In the genomic region with DNA sequence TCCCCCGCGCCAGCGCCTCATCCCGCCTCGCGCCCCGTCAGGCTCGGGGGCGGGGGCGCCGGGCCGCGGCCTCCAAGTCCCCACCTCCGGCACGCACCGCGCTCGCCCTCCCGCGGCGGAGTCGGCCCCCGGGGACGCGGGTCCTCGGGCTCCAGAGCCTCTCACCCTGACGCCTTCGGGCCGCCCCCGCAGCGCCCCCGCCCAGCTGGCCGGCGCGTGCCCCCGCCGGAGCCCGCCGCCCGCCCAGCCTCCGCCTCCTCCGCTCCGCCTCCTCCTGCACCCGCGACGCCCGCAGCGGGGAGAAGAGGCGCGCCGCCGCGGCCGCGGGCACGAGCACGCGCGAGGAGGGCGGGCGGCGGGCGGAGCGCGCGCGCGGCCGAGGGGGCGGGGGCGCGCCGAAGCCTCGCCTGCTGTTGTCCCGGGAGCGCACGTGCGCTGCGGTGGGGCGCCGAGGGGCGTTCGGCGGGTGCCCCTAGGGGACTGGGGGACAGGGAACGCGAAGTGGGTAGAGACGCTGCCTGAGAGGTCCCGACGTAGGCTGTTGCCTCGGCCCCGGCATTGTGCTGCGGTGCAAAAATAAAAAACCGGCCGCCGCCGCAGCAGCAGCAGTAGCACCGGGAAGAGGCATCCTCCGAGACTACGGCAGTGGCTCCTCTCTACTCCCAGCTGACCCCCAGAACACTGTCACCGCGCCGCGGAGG, we compare ENCODE assay signal across 8 cellular contexts.
DNase-seq lines count a peak whose midpoint lies in the region; ATAC-seq and TF ChIP-seq lines count a peak whose summit lies in the region.

No MANE protein-coding gene starts in this region.

- TF ChIP-seq POLR2A in upper lobe of left lung (IDR thresholded peaks at IDR 0.05) = peak in 1 of 4 donors; percentile 51

- intact Hi-C loops in left ventricle myocardium superior (cut with micrococcal nuclease) (no loop called here), posterior vena cava (cut with DNase I) (loop anchor here in 1 of 2 donors (10.0 kb wide), 2 partner anchors 55 to 875 kb away; no protein-coding TSS in a partner anchor)

- H3K27ac ChIP-seq in upper lobe of left lung = peak overlapping the region in 1 of 4 donors; percentile 80

- H3K27me3 ChIP-seq in upper lobe of left lung = no peaks in the 10 kb centered on the region

- no peaks in the 10 kb centered on the region for H3K9me3 ChIP-seq in upper lobe of left lung

- ATAC-seq in GM21381 (IDR thresholded peaks at IDR 0.05; ENCODE audit: unreplicated experiment) = peak; percentile 78
- ATAC-seq in SK-N-SH treated with all-trans-retinoic acid at 6 μM for 48 hours = peak; percentile 65
- peak; percentile 96 for ATAC-seq in left ventricle myocardium superior
- peak; percentile 87 to 95 for ATAC-seq in upper lobe of left lung (ENCODE audit: low FRiP score in 2 of 2)

- no peak for TF ChIP-seq EP300 in upper lobe of left lung (IDR thresholded peaks at IDR 0.05)

- H3K4me3 ChIP-seq in upper lobe of left lung = peak overlapping the region; percentile 0 to 78 (median 64)

- no peaks in the 10 kb centered on the region for H3K36me3 ChIP-seq in upper lobe of left lung

- H3K4me1 ChIP-seq in upper lobe of left lung = peaks cover 19 to 43% (median 24%) of the 10 kb centered on the region in 4 donors

- DNase-seq in C1 segment of cervical spinal cord (lab: John Stamatoyannopoulos, UW) = peak in 13 of 14 donors; percentile 26 to 88 (median 68)
- DNase-seq in Kasumi-1 (lab: John Stamatoyannopoulos, UW) = peak; percentile 61 to 81
- DNase-seq in amniotic epithelial cell (ENCODE audit: low read depth) = peak; percentile 62
- peak; percentile 92 for DNase-seq in left ventricle myocardium superior
- DNase-seq in posterior vena cava (ENCODE audit: low spot score) = peak; percentile 90
- peak; percentile 78 to 97 for DNase-seq in upper lobe of left lung

- 0% methylated on average over 4 to 18 of the region's 103 CpGs for WGBS in upper lobe of left lung, 2 donors

- TF ChIP-seq CTCF in upper lobe of left lung (IDR thresholded peaks at IDR 0.05) = peak in 2 of 6 experiments; percentile 33 to 39

TF ChIP-seq in SK-N-SH treated with all-trans-retinoic acid at 6 μM for 48 hours, 23 proteins besides CTCF, POLR2A, EP300 and RAD21 (continues in another document):
- TF ChIP-seq CSDC2 (CRISPR knock-in tag; IDR thresholded peaks at IDR 0.05) (0 out of 2 replicates have a peak, but pooled peaks have one; percentile 79), SNAI2 (CRISPR knock-in tag; IDR thresholded peaks at IDR 0.05) (no peak), ISL1 (CRISPR knock-in tag; IDR thresholded peaks at IDR 0.05) (no peak), ZNF70 (CRISPR knock-in tag; IDR thresholded peaks at IDR 0.05) (no peak), RARB (CRISPR knock-in tag; IDR thresholded peaks at IDR 0.05) (no peak), ZFP3 (CRISPR knock-in tag; IDR thresholded peaks at IDR 0.05) (peak; percentile 64; the same call in 1 of the 2 replicates), TOX (CRISPR knock-in tag; IDR thresholded peaks at IDR 0.05; ENCODE audit: borderline replicate concordance) (no peak), ZNF565 (CRISPR knock-in tag; conservative IDR thresholded peaks at IDR 0.05; ENCODE audit: low read depth) (no peak), PPARA (CRISPR knock-in tag; IDR thresholded peaks at IDR 0.05; ENCODE audit: borderline replicate concordance) (no peak), ESRRG (CRISPR knock-in tag; IDR thresholded peaks at IDR 0.05) (no peak), ZNF8 (CRISPR knock-in tag; IDR thresholded peaks at IDR 0.05) (no peak), ZC3H10 (CRISPR knock-in tag; IDR thresholded peaks at IDR 0.05) (no peak), TCF4 (CRISPR knock-in tag; IDR thresholded peaks at IDR 0.05; ENCODE audit: borderline replicate concordance) (no peak), OSR1 (CRISPR knock-in tag; IDR thresholded peaks at IDR 0.05) (no peak), BACH2 (CRISPR knock-in tag; IDR thresholded peaks at IDR 0.05; ENCODE audit: borderline replicate concordance) (no peak), ARNTL (CRISPR knock-in tag; IDR thresholded peaks at IDR 0.05; ENCODE audit: borderline replicate concordance, low read depth) (no peak), ZFP30 (CRISPR knock-in tag; IDR thresholded peaks at IDR 0.05) (no peak)
- TF ChIP-seq, protein P1, sequence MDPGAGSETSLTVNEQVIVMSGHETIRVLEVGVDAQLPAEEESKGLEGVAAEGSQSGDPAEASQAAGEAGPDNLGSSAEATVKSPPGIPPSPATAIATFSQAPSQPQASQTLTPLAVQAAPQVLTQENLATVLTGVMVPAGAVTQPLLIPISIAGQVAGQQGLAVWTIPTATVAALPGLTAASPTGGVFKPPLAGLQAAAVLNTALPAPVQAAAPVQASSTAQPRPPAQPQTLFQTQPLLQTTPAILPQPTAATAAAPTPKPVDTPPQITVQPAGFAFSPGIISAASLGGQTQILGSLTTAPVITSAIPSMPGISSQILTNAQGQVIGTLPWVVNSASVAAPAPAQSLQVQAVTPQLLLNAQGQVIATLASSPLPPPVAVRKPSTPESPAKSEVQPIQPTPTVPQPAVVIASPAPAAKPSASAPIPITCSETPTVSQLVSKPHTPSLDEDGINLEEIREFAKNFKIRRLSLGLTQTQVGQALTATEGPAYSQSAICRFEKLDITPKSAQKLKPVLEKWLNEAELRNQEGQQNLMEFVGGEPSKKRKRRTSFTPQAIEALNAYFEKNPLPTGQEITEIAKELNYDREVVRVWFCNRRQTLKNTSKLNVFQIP (CRISPR knock-in tag; IDR thresholded peaks at IDR 0.05; ENCODE audit: borderline replicate concordance, low read depth) = no peak
- TF ChIP-seq, protein P2, sequence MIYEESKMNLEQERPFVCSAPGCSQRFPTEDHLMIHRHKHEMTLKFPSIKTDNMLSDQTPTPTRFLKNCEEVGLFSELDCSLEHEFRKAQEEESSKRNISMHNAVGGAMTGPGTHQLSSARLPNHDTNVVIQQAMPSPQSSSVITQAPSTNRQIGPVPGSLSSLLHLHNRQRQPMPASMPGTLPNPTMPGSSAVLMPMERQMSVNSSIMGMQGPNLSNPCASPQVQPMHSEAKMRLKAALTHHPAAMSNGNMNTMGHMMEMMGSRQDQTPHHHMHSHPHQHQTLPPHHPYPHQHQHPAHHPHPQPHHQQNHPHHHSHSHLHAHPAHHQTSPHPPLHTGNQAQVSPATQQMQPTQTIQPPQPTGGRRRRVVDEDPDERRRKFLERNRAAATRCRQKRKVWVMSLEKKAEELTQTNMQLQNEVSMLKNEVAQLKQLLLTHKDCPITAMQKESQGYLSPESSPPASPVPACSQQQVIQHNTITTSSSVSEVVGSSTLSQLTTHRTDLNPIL (CRISPR knock-in tag; IDR thresholded peaks at IDR 0.05; ENCODE audit: low read depth) = no peak
- TF ChIP-seq, protein P3, sequence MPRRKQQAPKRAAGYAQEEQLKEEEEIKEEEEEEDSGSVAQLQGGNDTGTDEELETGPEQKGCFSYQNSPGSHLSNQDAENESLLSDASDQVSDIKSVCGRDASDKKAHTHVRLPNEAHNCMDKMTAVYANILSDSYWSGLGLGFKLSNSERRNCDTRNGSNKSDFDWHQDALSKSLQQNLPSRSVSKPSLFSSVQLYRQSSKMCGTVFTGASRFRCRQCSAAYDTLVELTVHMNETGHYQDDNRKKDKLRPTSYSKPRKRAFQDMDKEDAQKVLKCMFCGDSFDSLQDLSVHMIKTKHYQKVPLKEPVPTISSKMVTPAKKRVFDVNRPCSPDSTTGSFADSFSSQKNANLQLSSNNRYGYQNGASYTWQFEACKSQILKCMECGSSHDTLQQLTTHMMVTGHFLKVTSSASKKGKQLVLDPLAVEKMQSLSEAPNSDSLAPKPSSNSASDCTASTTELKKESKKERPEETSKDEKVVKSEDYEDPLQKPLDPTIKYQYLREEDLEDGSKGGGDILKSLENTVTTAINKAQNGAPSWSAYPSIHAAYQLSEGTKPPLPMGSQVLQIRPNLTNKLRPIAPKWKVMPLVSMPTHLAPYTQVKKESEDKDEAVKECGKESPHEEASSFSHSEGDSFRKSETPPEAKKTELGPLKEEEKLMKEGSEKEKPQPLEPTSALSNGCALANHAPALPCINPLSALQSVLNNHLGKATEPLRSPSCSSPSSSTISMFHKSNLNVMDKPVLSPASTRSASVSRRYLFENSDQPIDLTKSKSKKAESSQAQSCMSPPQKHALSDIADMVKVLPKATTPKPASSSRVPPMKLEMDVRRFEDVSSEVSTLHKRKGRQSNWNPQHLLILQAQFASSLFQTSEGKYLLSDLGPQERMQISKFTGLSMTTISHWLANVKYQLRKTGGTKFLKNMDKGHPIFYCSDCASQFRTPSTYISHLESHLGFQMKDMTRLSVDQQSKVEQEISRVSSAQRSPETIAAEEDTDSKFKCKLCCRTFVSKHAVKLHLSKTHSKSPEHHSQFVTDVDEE (CRISPR knock-in tag; IDR thresholded peaks at IDR 0.05) = peak; percentile 51; the same call in 1 of the 2 replicates
- TF ChIP-seq, protein P4, sequence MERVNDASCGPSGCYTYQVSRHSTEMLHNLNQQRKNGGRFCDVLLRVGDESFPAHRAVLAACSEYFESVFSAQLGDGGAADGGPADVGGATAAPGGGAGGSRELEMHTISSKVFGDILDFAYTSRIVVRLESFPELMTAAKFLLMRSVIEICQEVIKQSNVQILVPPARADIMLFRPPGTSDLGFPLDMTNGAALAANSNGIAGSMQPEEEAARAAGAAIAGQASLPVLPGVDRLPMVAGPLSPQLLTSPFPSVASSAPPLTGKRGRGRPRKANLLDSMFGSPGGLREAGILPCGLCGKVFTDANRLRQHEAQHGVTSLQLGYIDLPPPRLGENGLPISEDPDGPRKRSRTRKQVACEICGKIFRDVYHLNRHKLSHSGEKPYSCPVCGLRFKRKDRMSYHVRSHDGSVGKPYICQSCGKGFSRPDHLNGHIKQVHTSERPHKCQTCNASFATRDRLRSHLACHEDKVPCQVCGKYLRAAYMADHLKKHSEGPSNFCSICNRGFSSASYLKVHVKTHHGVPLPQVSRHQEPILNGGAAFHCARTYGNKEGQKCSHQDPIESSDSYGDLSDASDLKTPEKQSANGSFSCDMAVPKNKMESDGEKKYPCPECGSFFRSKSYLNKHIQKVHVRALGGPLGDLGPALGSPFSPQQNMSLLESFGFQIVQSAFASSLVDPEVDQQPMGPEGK (CRISPR knock-in tag; IDR thresholded peaks at IDR 0.05; ENCODE audit: borderline replicate concordance) = no peak
